In genomic region chr3:17705991-17706390, GRCh38 we compare ENCODE assay signal across 5 cellular contexts. TPM values are rescaled to one million over a fixed set of nuclear protein-coding genes. Genes with fewer than 3 reads are reported as not detected.
A peak's percentile ranks its signal among the peaks of the same experiment; 100 is the strongest.
DNase-seq lines count a peak whose midpoint lies in the region; ATAC-seq, FAIRE-seq and TF ChIP-seq lines count a peak whose summit lies in the region.
"Not testable (repeated sequence)": the region's sequence is repeated elsewhere in the genome, so short reads cannot be mapped to it uniquely, and the experiment has no call there.

No MANE protein-coding gene starts in this region.

- H3K27me3 Mint-ChIP-seq in endodermal cell (ENCODE audit: insufficient read depth); progenitor cell of endocrine pancreas: not testable (repeated sequence)

- H3K36me3 ChIP-seq in DND-41 (ENCODE audit: insufficient read depth, low read length); K562 (ENCODE audit: control insufficient read depth, insufficient read depth, low read length); endodermal cell (ENCODE audit: control insufficient read depth, insufficient read depth, low read length); testis (ENCODE audit: low read depth, missing control alignments): not testable (repeated sequence)

- FAIRE-seq in K562 (lab: Jason Lieb, UNC): not testable (repeated sequence)

- not testable (repeated sequence) for H3K4me3 ChIP-seq in DND-41 (ENCODE audit: low read depth in 1 of 2, low read length in 2 of 2); K562
- H3K4me3 ChIP-seq in endodermal cell (ENCODE audit: low read length) (peak overlapping the region; percentile 49), testis (peak overlapping the region; percentile 2 to 29)

- H3K4me1 ChIP-seq in DND-41 (ENCODE audit: insufficient read depth, low read length); K562 (replicated peaks in 1 of 2; ENCODE audit: control insufficient read depth in 2 of 2, insufficient read depth in 2 of 2, low read length in 2 of 2); endodermal cell (ENCODE audit: control insufficient read depth, insufficient read depth, low read length); testis: not testable (repeated sequence)

- not testable (repeated sequence) for H3K9me3 ChIP-seq in DND-41 (ENCODE audit: insufficient read depth, low read length, severe bottlenecking); K562 (replicated peaks; ENCODE audit: control insufficient read depth, insufficient read depth, low read depth, low read length); endodermal cell (ENCODE audit: control insufficient read depth, low read length); testis

- H3K9ac ChIP-seq in DND-41 (ENCODE audit: low read depth, low read length); K562 (ENCODE audit: insufficient read depth in 1 of 2, low read depth in 2 of 2, low read length in 2 of 2); endodermal cell (ENCODE audit: extremely low read depth, low read length, poor library complexity, severe bottlenecking): not testable (repeated sequence)

- TF ChIP-seq EP300 in K562 (IDR thresholded peaks at IDR 0.05; ENCODE audit: low read length): not testable (repeated sequence)

- CTCF ChIA-PET in K562 (lab: Yijun Ruan, JAX; ENCODE audit: low intra/inter-chr PET ratio): not testable (repeated sequence)

- 0 out of 3 replicates have a peak, but pooled peaks have one; percentile 45 for ATAC-seq in DND-41 (ENCODE audit: insufficient read depth, low read depth)
- not testable (repeated sequence) for ATAC-seq in K562

- in situ Hi-C loops in K562 (cut with MboI): not testable (repeated sequence)

- not testable (repeated sequence) for TF ChIP-seq RAD21 in K562 (CRISPR knock-in tag; conservative IDR thresholded peaks at IDR 0.05 in 1 of 2, IDR thresholded peaks at IDR 0.05 in 1 of 2)

- H3K4me2 ChIP-seq in DND-41 (ENCODE audit: insufficient read depth, low read length); K562 (ENCODE audit: insufficient read depth, low read length): not testable (repeated sequence)

- H4K20me1 ChIP-seq in DND-41 (ENCODE audit: insufficient read depth, low read length); K562 (replicated peaks; ENCODE audit: control insufficient read depth, insufficient read depth, low read length): not testable (repeated sequence)

- BruUV-seq in K562 (replicated peaks; lab: Mats Ljungman, UMichigan): not testable (repeated sequence)

- 100% methylated on average over 5 of the region's 15 CpGs for WGBS in K562 (ENCODE audit: insufficient coverage, low coverage, missing lambda C conversion rate)
- WGBS in endodermal cell (ENCODE audit: insufficient coverage in 1 of 2, insufficient read length in 1 of 2), 2 experiments: 97% methylated on average over 15 of the region's 15 CpGs; no CpG with 5 or more reads in 1 of the 2 experiments
- WGBS in testis, 2 donors: 65 to 81% methylated on average over 15 of the region's 15 CpGs

- not testable (repeated sequence) for H3K27me3 ChIP-seq in DND-41 (ENCODE audit: insufficient read depth, low read length, poor library complexity); K562 (ENCODE audit: control insufficient read depth in 2 of 2, insufficient read depth in 2 of 2, low read length in 2 of 2); endodermal cell (ENCODE audit: control insufficient read depth, insufficient read depth, low read length, poor library complexity, severe bottlenecking); testis

- not testable (repeated sequence) for H3K4me3 Mint-ChIP-seq in endodermal cell; progenitor cell of endocrine pancreas (ENCODE audit: low read depth)

- not testable (repeated sequence) for H3K27ac Mint-ChIP-seq in endodermal cell
- peak overlapping the region; percentile 76 for H3K27ac Mint-ChIP-seq in progenitor cell of endocrine pancreas

- H3K4me1 Mint-ChIP-seq in endodermal cell; progenitor cell of endocrine pancreas (ENCODE audit: low read depth): not testable (repeated sequence)

- DNase-seq in DND-41; K562 (ENCODE audit: extremely low read depth in 1 of 4, low spot score in 3 of 4); endodermal cell; progenitor cell of endocrine pancreas (ENCODE audit: low spot score, unreplicated experiment); testis: not testable (repeated sequence)

- peaks cover 15% of the 10 kb centered on the region for H3K9me3 Mint-ChIP-seq in endodermal cell
- H3K9me3 Mint-ChIP-seq in progenitor cell of endocrine pancreas (ENCODE audit: low read depth): not testable (repeated sequence)

- not testable (repeated sequence) for H3K27ac ChIP-seq in DND-41 (ENCODE audit: low read length); K562 (ENCODE audit: extremely low read depth, low read depth, low read length); endodermal cell (ENCODE audit: low read depth, low read length); testis

- not testable (repeated sequence) for H3K9me1 ChIP-seq in K562 (ENCODE audit: control insufficient read depth, insufficient read depth, low read length)

- intact Hi-C loops in K562 (cut with micrococcal nuclease); testis (cut with DNase I; ENCODE audit: low total_unique reads): not testable (repeated sequence)

- POLR2A ChIA-PET in K562 (lab: Yijun Ruan, JAX): not testable (repeated sequence)

- not testable (repeated sequence) for H2AFZ ChIP-seq in DND-41 (ENCODE audit: low read depth, low read length); K562 (ENCODE audit: low read depth, low read length)

- peaks cover 42% of the 10 kb centered on the region for H3K79me2 ChIP-seq in DND-41 (ENCODE audit: insufficient read depth, low read length)
- not testable (repeated sequence) for H3K79me2 ChIP-seq in K562 (ENCODE audit: control insufficient read depth, insufficient read depth, low read length)

- peaks cover 14% of the 10 kb centered on the region for H3K36me3 Mint-ChIP-seq in endodermal cell (ENCODE audit: low read depth)
- H3K36me3 Mint-ChIP-seq in progenitor cell of endocrine pancreas (ENCODE audit: insufficient read depth): not testable (repeated sequence)

- TF ChIP-seq POLR2A in K562 (conservative IDR thresholded peaks at IDR 0.05); testis (IDR thresholded peaks at IDR 0.05): not testable (repeated sequence)

- not testable (repeated sequence) for TF ChIP-seq CTCF in DND-41 (IDR thresholded peaks at IDR 0.05; ENCODE audit: borderline replicate concordance, extremely low read depth, low read length, poor library complexity, severe bottlenecking); K562 (IDR thresholded peaks at IDR 0.05 in 2 of 3, conservative IDR thresholded peaks at IDR 0.05 in 1 of 3; ENCODE audit: insufficient read depth in 2 of 3, low read depth in 1 of 3, low read length in 3 of 3); endodermal cell (conservative IDR thresholded peaks at IDR 0.05); progenitor cell of endocrine pancreas (IDR thresholded peaks at IDR 0.05; ENCODE audit: unreplicated experiment); testis (IDR thresholded peaks at IDR 0.05)

RNA-seq across cellular contexts. Expression of gene TBC1D5, which starts 36.4 kb away (rescaled TPM):
- total RNA-seq in K562 (2011; cell fraction: chromatin; rRNA removed; ENCODE audit: low replicate concordance): 37.2 and 85.0 TPM in 2 replicates
- 19.2 and 21.7 TPM in 2 replicates for total RNA-seq in K562 (2011; cell fraction: nucleolus; rRNA removed)
- 36.4 and 46.8 TPM in 2 replicates for total RNA-seq in K562 (2011; cell fraction: nucleoplasm; rRNA removed)
- total RNA-seq in K562 (2014; rRNA removed): 26.5 and 27.0 TPM in 2 replicates
- 36.0 and 36.4 TPM in 2 replicates for total RNA-seq in K562 (2014; rRNA removed; fragmentation: Illumina TruSeq; extraction: Trizol)
- 36.6 and 38.1 TPM in 2 replicates for total RNA-seq in K562 (2015; rRNA removed; fragmentation: Illumina TruSeq; extraction: Trizol)
- total RNA-seq in K562 (2021): 25.6 and 28.9 TPM in 2 replicates
- 28.0 and 31.8 TPM in 2 replicates for polyA plus RNA-seq in K562 (2011; rRNA removed)
- 16.9 and 21.2 TPM in 2 replicates for polyA plus RNA-seq in K562 (2011; cell fraction: cytosol; rRNA removed)
- polyA plus RNA-seq in K562 (2011; cell fraction: nucleus; rRNA removed): 15.1 and 18.6 TPM in 2 replicates
- polyA plus RNA-seq in K562 (2012): 15.9 and 23.7 TPM in 2 replicates
- 21.8 and 24.2 TPM in 2 replicates for polyA plus RNA-seq in K562 (2014; fragmentation: Illumina TruSeq; extraction: Trizol)
- 1 to 10 TPM; 2.9 to 5.1 TPM for polyA plus RNA-seq in K562 (2014; fragmentation: Nextera tagmentation; extraction: Ambion mirVana)
- polyA plus RNA-seq in K562 (2014; rRNA removed): 13.5 and 19.8 TPM in 2 replicates
- polyA minus RNA-seq in K562 (2011; rRNA and poly(A)+ RNA removed): 68.1 and 87.9 TPM in 2 replicates
- 33.6 and 38.9 TPM in 2 replicates for polyA minus RNA-seq in K562 (2011; cell fraction: cytosol; rRNA and poly(A)+ RNA removed)
- polyA minus RNA-seq in K562 (2011; cell fraction: nucleus; rRNA and poly(A)+ RNA removed): 35.9 and 61.5 TPM in 2 replicates
- total RNA-seq in endodermal cell: 10 to 100 TPM; 68.8 to 77.7 TPM
- 51.6 TPM for polyA plus RNA-seq in endodermal cell (2013, experiment 1 of 2)
- polyA plus RNA-seq in endodermal cell (2013, experiment 2 of 2): 46.0 TPM
- total RNA-seq in progenitor cell of endocrine pancreas: 51.8 and 55.6 TPM in 2 replicates
- total RNA-seq in testis: 10 to 100 TPM; 95.4 to 98.1 TPM
- polyA plus RNA-seq in testis (ENCODE audit: insufficient read depth, low read depth, low replicate concordance): 47.8 TPM
